In the genomic region with DNA sequence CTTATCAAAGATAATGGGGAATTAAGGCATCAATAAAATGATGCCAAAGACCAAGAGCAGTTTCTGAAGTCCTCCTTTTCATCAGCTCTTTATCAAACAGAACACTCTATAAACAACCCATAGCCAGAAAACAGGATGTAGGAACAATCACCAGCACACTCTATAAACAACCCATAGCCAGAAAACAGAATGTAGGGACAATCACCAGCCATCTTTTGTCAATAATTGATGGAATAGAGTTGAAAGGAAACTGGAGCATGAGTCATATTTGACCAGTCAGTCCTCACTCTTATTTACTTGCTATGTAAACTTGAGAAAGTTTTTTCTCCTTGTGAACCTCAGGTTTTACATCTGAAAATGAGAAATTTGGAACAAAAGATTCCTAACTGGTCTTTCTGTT, we compare ENCODE assay signal across 1 cellular context.
A peak's percentile ranks its signal among the peaks of the same experiment; 100 is the strongest.
TF ChIP-seq lines count a peak whose summit lies in the region.

No MANE protein-coding gene starts in this region.

TF ChIP-seq in HepG2, 621 proteins besides CTCF, POLR2A, EP300 and RAD21 (continued from another document and continues in another):
- TF ChIP-seq, protein P1, sequence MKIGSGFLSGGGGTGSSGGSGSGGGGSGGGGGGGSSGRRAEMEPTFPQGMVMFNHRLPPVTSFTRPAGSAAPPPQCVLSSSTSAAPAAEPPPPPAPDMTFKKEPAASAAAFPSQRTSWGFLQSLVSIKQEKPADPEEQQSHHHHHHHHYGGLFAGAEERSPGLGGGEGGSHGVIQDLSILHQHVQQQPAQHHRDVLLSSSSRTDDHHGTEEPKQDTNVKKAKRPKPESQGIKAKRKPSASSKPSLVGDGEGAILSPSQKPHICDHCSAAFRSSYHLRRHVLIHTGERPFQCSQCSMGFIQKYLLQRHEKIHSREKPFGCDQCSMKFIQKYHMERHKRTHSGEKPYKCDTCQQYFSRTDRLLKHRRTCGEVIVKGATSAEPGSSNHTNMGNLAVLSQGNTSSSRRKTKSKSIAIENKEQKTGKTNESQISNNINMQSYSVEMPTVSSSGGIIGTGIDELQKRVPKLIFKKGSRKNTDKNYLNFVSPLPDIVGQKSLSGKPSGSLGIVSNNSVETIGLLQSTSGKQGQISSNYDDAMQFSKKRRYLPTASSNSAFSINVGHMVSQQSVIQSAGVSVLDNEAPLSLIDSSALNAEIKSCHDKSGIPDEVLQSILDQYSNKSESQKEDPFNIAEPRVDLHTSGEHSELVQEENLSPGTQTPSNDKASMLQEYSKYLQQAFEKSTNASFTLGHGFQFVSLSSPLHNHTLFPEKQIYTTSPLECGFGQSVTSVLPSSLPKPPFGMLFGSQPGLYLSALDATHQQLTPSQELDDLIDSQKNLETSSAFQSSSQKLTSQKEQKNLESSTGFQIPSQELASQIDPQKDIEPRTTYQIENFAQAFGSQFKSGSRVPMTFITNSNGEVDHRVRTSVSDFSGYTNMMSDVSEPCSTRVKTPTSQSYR (CRISPR knock-in tag; IDR thresholded peaks at IDR 0.05; ENCODE audit: borderline replicate concordance), result no peak
- TF ChIP-seq ZNF616 (CRISPR knock-in tag; IDR thresholded peaks at IDR 0.05; ENCODE audit: low read depth), result no peak
- TF ChIP-seq HIVEP1 (CRISPR knock-in tag; IDR thresholded peaks at IDR 0.05), result no peak
- TF ChIP-seq, protein P2, sequence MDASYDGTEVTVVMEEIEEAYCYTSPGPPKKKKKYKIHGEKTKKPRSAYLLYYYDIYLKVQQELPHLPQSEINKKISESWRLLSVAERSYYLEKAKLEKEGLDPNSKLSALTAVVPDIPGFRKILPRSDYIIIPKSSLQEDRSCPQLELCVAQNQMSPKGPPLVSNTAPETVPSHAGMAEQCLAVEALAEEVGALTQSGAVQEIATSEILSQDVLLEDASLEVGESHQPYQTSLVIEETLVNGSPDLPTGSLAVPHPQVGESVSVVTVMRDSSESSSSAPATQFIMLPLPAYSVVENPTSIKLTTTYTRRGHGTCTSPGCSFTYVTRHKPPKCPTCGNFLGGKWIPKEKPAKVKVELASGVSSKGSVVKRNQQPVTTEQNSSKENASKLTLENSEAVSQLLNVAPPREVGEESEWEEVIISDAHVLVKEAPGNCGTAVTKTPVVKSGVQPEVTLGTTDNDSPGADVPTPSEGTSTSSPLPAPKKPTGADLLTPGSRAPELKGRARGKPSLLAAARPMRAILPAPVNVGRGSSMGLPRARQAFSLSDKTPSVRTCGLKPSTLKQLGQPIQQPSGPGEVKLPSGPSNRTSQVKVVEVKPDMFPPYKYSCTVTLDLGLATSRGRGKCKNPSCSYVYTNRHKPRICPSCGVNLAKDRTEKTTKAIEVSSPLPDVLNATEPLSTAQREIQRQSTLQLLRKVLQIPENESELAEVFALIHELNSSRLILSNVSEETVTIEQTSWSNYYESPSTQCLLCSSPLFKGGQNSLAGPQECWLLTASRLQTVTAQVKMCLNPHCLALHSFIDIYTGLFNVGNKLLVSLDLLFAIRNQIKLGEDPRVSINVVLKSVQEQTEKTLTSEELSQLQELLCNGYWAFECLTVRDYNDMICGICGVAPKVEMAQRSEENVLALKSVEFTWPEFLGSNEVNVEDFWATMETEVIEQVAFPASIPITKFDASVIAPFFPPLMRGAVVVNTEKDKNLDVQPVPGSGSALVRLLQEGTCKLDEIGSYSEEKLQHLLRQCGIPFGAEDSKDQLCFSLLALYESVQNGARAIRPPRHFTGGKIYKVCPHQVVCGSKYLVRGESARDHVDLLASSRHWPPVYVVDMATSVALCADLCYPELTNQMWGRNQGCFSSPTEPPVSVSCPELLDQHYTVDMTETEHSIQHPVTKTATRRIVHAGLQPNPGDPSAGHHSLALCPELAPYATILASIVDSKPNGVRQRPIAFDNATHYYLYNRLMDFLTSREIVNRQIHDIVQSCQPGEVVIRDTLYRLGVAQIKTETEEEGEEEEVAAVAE (CRISPR knock-in tag; IDR thresholded peaks at IDR 0.05; ENCODE audit: borderline replicate concordance), result no peak
- TF ChIP-seq ZFP37 (CRISPR knock-in tag; IDR thresholded peaks at IDR 0.05; ENCODE audit: borderline replicate concordance), result no peak
- TF ChIP-seq, protein P3, sequence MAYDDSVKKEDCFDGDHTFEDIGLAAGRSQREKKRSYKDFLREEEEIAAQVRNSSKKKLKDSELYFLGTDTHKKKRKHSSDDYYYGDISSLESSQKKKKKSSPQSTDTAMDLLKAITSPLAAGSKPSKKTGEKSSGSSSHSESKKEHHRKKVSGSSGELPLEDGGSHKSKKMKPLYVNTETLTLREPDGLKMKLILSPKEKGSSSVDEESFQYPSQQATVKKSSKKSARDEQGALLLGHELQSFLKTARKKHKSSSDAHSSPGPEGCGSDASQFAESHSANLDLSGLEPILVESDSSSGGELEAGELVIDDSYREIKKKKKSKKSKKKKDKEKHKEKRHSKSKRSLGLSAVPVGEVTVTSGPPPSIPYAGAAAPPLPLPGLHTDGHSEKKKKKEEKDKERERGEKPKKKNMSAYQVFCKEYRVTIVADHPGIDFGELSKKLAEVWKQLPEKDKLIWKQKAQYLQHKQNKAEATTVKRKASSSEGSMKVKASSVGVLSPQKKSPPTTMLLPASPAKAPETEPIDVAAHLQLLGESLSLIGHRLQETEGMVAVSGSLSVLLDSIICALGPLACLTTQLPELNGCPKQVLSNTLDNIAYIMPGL (CRISPR knock-in tag; IDR thresholded peaks at IDR 0.05; ENCODE audit: borderline replicate concordance in 1 of 2, low read depth in 1 of 2), result no peak
- TF ChIP-seq, protein P4, sequence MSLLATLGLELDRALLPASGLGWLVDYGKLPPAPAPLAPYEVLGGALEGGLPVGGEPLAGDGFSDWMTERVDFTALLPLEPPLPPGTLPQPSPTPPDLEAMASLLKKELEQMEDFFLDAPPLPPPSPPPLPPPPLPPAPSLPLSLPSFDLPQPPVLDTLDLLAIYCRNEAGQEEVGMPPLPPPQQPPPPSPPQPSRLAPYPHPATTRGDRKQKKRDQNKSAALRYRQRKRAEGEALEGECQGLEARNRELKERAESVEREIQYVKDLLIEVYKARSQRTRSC (CRISPR knock-in tag; IDR thresholded peaks at IDR 0.05; ENCODE audit: low read depth), result no peak
- no peak for TF ChIP-seq ZZZ3 (CRISPR knock-in tag; IDR thresholded peaks at IDR 0.05; ENCODE audit: borderline replicate concordance)
- TF ChIP-seq ZNF33B (CRISPR knock-in tag; IDR thresholded peaks at IDR 0.05), result no peak
- no peak for TF ChIP-seq SRSF4 (IDR thresholded peaks at IDR 0.05; ENCODE audit: low read depth, low read length, poor library complexity, severe bottlenecking)
- no peak for TF ChIP-seq ZNF749 (CRISPR knock-in tag; IDR thresholded peaks at IDR 0.05; ENCODE audit: borderline replicate concordance)
- TF ChIP-seq ZNF75D (CRISPR knock-in tag; IDR thresholded peaks at IDR 0.05; ENCODE audit: borderline replicate concordance), result no peak
- TF ChIP-seq HNRNPH1 (optimal IDR thresholded peaks at IDR 0.05; ENCODE audit: low read depth, low read length), result no peak
- TF ChIP-seq ZNF12 (CRISPR knock-in tag; IDR thresholded peaks at IDR 0.05), result no peak
- TF ChIP-seq FLYWCH1 (CRISPR knock-in tag; IDR thresholded peaks at IDR 0.05), result no peak
- no peak for TF ChIP-seq ZNF883 (CRISPR knock-in tag; IDR thresholded peaks at IDR 0.05; ENCODE audit: not compliant biosample characterization)
- TF ChIP-seq ZNF20 (CRISPR knock-in tag; IDR thresholded peaks at IDR 0.05), result no peak
- TF ChIP-seq IKZF4 (CRISPR knock-in tag; IDR thresholded peaks at IDR 0.05; ENCODE audit: borderline replicate concordance, low read depth, not compliant biosample characterization), result no peak
- no peak for TF ChIP-seq THYN1 (CRISPR knock-in tag; IDR thresholded peaks at IDR 0.05; ENCODE audit: borderline replicate concordance, low read depth)
- TF ChIP-seq, protein P5, sequence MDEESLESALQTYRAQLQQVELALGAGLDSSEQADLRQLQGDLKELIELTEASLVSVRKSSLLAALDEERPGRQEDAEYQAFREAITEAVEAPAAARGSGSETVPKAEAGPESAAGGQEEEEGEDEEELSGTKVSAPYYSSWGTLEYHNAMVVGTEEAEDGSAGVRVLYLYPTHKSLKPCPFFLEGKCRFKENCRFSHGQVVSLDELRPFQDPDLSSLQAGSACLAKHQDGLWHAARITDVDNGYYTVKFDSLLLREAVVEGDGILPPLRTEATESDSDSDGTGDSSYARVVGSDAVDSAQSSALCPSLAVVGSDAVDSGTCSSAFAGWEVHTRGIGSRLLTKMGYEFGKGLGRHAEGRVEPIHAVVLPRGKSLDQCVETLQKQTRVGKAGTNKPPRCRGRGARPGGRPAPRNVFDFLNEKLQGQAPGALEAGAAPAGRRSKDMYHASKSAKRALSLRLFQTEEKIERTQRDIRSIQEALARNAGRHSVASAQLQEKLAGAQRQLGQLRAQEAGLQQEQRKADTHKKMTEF (CRISPR knock-in tag; IDR thresholded peaks at IDR 0.05), result peak; percentile 67
- no peak for TF ChIP-seq ZNF607 (CRISPR knock-in tag; IDR thresholded peaks at IDR 0.05; ENCODE audit: borderline replicate concordance)
- TF ChIP-seq, protein P6, sequence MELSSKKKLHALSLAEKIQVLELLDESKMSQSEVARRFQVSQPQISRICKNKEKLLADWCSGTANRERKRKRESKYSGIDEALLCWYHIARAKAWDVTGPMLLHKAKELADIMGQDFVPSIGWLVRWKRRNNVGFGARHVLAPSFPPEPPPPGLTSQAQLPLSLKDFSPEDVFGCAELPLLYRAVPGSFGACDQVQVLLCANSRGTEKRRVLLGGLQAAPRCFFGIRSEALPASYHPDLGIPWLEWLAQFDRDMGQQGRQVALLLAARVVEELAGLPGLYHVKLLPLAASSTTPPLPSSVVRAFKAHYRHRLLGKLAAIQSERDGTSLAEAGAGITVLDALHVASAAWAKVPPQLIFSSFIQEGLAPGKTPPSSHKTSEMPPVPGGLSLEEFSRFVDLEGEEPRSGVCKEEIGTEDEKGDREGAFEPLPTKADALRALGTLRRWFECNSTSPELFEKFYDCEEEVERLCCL (CRISPR knock-in tag; IDR thresholded peaks at IDR 0.05; ENCODE audit: borderline replicate concordance), result no peak
- TF ChIP-seq, protein P7, sequence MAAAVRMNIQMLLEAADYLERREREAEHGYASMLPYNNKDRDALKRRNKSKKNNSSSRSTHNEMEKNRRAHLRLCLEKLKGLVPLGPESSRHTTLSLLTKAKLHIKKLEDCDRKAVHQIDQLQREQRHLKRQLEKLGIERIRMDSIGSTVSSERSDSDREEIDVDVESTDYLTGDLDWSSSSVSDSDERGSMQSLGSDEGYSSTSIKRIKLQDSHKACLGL (CRISPR knock-in tag; IDR thresholded peaks at IDR 0.05), result no peak
- no peak for TF ChIP-seq HMG20B (CRISPR knock-in tag; conservative IDR thresholded peaks at IDR 0.05)
- TF ChIP-seq ZNF629 (CRISPR knock-in tag; conservative IDR thresholded peaks at IDR 0.05), result no peak
- no peak for TF ChIP-seq ATF7-NPFF (CRISPR knock-in tag; IDR thresholded peaks at IDR 0.05; ENCODE audit: low read depth)
- TF ChIP-seq KMT2A (CRISPR knock-in tag; IDR thresholded peaks at IDR 0.05), result no peak
- TF ChIP-seq, protein P8, sequence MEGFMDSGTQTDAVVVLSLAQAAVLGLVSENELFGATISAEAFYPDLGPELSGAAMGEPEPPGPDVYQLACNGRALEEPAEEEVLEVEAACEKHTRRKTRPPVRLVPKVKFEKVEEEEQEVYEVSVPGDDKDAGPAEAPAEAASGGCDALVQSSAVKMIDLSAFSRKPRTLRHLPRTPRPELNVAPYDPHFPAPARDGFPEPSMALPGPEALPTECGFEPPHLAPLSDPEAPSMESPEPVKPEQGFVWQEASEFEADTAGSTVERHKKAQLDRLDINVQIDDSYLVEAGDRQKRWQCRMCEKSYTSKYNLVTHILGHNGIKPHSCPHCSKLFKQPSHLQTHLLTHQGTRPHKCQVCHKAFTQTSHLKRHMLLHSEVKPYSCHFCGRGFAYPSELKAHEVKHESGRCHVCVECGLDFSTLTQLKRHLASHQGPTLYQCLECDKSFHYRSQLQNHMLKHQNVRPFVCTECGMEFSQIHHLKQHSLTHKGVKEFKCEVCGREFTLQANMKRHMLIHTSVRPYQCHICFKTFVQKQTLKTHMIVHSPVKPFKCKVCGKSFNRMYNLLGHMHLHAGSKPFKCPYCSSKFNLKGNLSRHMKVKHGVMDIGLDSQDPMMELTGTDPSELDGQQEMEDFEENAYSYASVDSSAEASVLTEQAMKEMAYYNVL (CRISPR knock-in tag; IDR thresholded peaks at IDR 0.05; ENCODE audit: borderline replicate concordance), result 0 out of 2 replicates have a peak, but pooled peaks have one; percentile 45
- TF ChIP-seq KDM3A (CRISPR knock-in tag; IDR thresholded peaks at IDR 0.05; ENCODE audit: low read depth), result no peak
- TF ChIP-seq SNRNP70 (IDR thresholded peaks at IDR 0.05; ENCODE audit: low read depth, low read length), result no peak
- TF ChIP-seq MAFF (IDR thresholded peaks at IDR 0.05; ENCODE audit: low read depth, low read length), result no peak
- no peak for TF ChIP-seq GPN1 (CRISPR knock-in tag; IDR thresholded peaks at IDR 0.05; ENCODE audit: borderline replicate concordance)
- TF ChIP-seq, protein P9, sequence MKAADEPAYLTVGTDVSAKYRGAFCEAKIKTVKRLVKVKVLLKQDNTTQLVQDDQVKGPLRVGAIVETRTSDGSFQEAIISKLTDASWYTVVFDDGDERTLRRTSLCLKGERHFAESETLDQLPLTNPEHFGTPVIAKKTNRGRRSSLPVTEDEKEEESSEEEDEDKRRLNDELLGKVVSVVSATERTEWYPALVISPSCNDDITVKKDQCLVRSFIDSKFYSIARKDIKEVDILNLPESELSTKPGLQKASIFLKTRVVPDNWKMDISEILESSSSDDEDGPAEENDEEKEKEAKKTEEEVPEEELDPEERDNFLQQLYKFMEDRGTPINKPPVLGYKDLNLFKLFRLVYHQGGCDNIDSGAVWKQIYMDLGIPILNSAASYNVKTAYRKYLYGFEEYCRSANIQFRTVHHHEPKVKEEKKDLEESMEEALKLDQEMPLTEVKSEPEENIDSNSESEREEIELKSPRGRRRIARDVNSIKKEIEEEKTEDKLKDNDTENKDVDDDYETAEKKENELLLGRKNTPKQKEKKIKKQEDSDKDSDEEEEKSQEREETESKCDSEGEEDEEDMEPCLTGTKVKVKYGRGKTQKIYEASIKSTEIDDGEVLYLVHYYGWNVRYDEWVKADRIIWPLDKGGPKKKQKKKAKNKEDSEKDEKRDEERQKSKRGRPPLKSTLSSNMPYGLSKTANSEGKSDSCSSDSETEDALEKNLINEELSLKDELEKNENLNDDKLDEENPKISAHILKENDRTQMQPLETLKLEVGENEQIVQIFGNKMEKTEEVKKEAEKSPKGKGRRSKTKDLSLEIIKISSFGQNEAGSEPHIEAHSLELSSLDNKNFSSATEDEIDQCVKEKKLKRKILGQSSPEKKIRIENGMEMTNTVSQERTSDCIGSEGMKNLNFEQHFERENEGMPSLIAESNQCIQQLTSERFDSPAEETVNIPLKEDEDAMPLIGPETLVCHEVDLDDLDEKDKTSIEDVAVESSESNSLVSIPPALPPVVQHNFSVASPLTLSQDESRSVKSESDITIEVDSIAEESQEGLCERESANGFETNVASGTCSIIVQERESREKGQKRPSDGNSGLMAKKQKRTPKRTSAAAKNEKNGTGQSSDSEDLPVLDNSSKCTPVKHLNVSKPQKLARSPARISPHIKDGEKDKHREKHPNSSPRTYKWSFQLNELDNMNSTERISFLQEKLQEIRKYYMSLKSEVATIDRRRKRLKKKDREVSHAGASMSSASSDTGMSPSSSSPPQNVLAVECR (CRISPR knock-in tag; IDR thresholded peaks at IDR 0.05; ENCODE audit: borderline replicate concordance), result no peak
- no peak for TF ChIP-seq NAIF1 (CRISPR knock-in tag; IDR thresholded peaks at IDR 0.05; ENCODE audit: borderline replicate concordance)
- no peak for TF ChIP-seq ATM (IDR thresholded peaks at IDR 0.05; ENCODE audit: borderline replicate concordance)
- TF ChIP-seq SRF (IDR thresholded peaks at IDR 0.05; ENCODE audit: low read depth, low read length), result no peak
- no peak for TF ChIP-seq CENPX (CRISPR knock-in tag; IDR thresholded peaks at IDR 0.05)
- TF ChIP-seq, protein P10, sequence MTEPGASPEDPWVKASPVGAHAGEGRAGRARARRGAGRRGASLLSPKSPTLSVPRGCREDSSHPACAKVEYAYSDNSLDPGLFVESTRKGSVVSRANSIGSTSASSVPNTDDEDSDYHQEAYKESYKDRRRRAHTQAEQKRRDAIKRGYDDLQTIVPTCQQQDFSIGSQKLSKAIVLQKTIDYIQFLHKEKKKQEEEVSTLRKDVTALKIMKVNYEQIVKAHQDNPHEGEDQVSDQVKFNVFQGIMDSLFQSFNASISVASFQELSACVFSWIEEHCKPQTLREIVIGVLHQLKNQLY (CRISPR knock-in tag; IDR thresholded peaks at IDR 0.05), result no peak
